Comparison of ENCODE assay signal across 8 cellular contexts in genomic region chr15:60585743-60586708, GRCh38.
A peak's percentile ranks its signal among the peaks of the same experiment; 100 is the strongest.
DNase-seq lines count a peak whose midpoint lies in the region; ATAC-seq and TF ChIP-seq lines count a peak whose summit lies in the region.

No MANE protein-coding gene starts in this region.

- no peak for ATAC-seq in HG02938 (IDR thresholded peaks at IDR 0.05; ENCODE audit: unreplicated experiment)

- TF ChIP-seq POLR2A in breast epithelium (IDR thresholded peaks at IDR 0.05), result no peak

- intact Hi-C loops in breast epithelium (cut with DNase I; ENCODE audit: low total_unique reads), result no loop called here

- no peak overlapping the region for H3K27ac ChIP-seq in AG04450 (ENCODE audit: low read depth, low read length)
- no peak overlapping the region for H3K27ac ChIP-seq in breast epithelium

- POLR2A ChIA-PET in AG04450 (lab: Yijun Ruan, JAX), result no interaction called here

- TF ChIP-seq CTCF in AG04450 (IDR thresholded peaks at IDR 0.05; ENCODE audit: low read depth, low read length) (peak; percentile 94), GM12874 (IDR thresholded peaks at IDR 0.05; ENCODE audit: insufficient read depth, low read depth, low read length) (peak; percentile 71), breast epithelium (IDR thresholded peaks at IDR 0.05) (peak; percentile 77 to 94 (median 87))

- H3K4me1 ChIP-seq in breast epithelium, result no peaks in the 10 kb centered on the region

- H3K36me3 ChIP-seq in breast epithelium, result no peaks in the 10 kb centered on the region

- CTCF ChIA-PET in AG04450 (lab: Charles Lee), result interaction anchor here (0.6 to 6.8 kb wide), 68 partner anchors 8 to 1249 kb away, joined by 3 to 203 read pairs (median 4); no protein-coding TSS in a partner anchor

- H3K27me3 ChIP-seq in AG04450 (ENCODE audit: control insufficient read depth, insufficient read depth, low read length) (no peaks in the 10 kb centered on the region), breast epithelium (no peaks in the 10 kb centered on the region)

- DNase-seq in AG04450 (ENCODE audit: low read depth, low spot score) (peak; percentile 36), NCI-H1105 (lab: John Stamatoyannopoulos, UW) (peak; percentile 76), SKM-1 treated with dmso at 0.1 percent for 144 hours (lab: John Stamatoyannopoulos, UW; ENCODE audit: unreplicated experiment) (peak; percentile 55), breast epithelium (ENCODE audit: low spot score in 2 of 2) (peak in 1 of 2 donors; percentile 35), iris pigment epithelial cell (ENCODE audit: low read depth) (peak; percentile 74)
- DNase-seq in stimulated activated CD4-positive, alpha-beta T cell treated with anti-CD3 and anti-CD28 coated beads, TNF-alpha, amount 100 ng/mL, for 24 hours (ENCODE audit: low read depth in 3 of 3), result peak in 2 of 3 experiments; percentile 29 to 61

- no peak overlapping the region for H3K4me3 ChIP-seq in AG04450 (ENCODE audit: low read depth, low read length)
- H3K4me3 ChIP-seq in breast epithelium, result no peak overlapping the region

- H3K9me3 ChIP-seq in AG04450 (ENCODE audit: control insufficient read depth, insufficient read depth, low read length), result no peaks in the 10 kb centered on the region; the same call in 1 of the 2 replicates
- H3K9me3 ChIP-seq in breast epithelium, result no peaks in the 10 kb centered on the region
